Comparison of ENCODE assay signal across 10 cellular contexts in genomic region chr22:29798318-29798717, GRCh38. TPM values are rescaled to one million over a fixed set of nuclear protein-coding genes. Genes with fewer than 3 reads are reported as not detected.
A peak's percentile ranks its signal among the peaks of the same experiment; 100 is the strongest.
DNase-seq lines count a peak whose midpoint lies in the region; ATAC-seq, FAIRE-seq and TF ChIP-seq lines count a peak whose summit lies in the region.
"Had no signal": no experiment of that assay in that cellular context is flagged by ENCODE, and none has a peak within 500 bp of the region (broad histone marks: within the 10 kb centered on the region; RNA-seq: fewer than 3 reads in every experiment).

No MANE protein-coding gene starts in this region.

- no TSS peak for BruUV-seq in GM12878 (replicated peaks; lab: Mats Ljungman, UMichigan)

- no peak for FAIRE-seq in GM12878 (lab: Jason Lieb, UNC)
- FAIRE-seq: kidney had no signal

- WGBS in GM23248 (ENCODE audit: low coverage in 1 of 2, low lambda C conversion rate in 2 of 2, missing lambda C conversion rate in 2 of 2), 2 experiments: 86 to 88% methylated on average over 6 of the region's 6 CpGs
- WGBS in GM12878 (ENCODE audit: insufficient coverage, insufficient replicate concordance, low lambda C conversion rate, missing lambda C conversion rate): 12% methylated on average over 6 of the region's 6 CpGs

- no peak for TF ChIP-seq RAD21 in GM12878 (IDR thresholded peaks at IDR 0.05; ENCODE audit: insufficient read depth, low read depth, low read length)

- CTCF ChIA-PET in GM12878 (lab: Yijun Ruan, JAX): interaction anchor here (1.0 to 1.7 kb wide), 2 partner anchors 8 to 289 kb away, joined by 3 read pairs; no protein-coding TSS in a partner anchor

- H2AFZ ChIP-seq in GM23248 (no peak overlapping the region), GM12878 (ENCODE audit: control insufficient read depth, low read depth, low read length) (no peak overlapping the region; the same call in 1 of the 2 replicates)

- H3K9ac ChIP-seq in GM23248: no peak overlapping the region
- H3K9ac ChIP-seq in GM12878 (ENCODE audit: control insufficient read depth, insufficient read depth, low read length): no peak overlapping the region

- peak overlapping the region; percentile 99 for H3K27ac ChIP-seq in C4-2B
- no peak overlapping the region for H3K27ac ChIP-seq in GM23248
- H3K27ac ChIP-seq in GM12878 (ENCODE audit: control insufficient read depth, insufficient read depth): peak overlapping the region; percentile 51
- peak overlapping the region; percentile 80 for H3K27ac ChIP-seq in neutrophil

- H3K27me3 ChIP-seq in GM23248 (replicated peaks; ENCODE audit: insufficient read depth) (no peaks in the 10 kb centered on the region), GM12878 (replicated peaks in 1 of 2; ENCODE audit: control insufficient read depth in 2 of 2, insufficient read depth in 2 of 2, low read length in 1 of 2) (no peaks in the 10 kb centered on the region), neutrophil (no peaks in the 10 kb centered on the region)

- peaks cover 19% of the 10 kb centered on the region for H3K4me1 ChIP-seq in GM23248 (ENCODE audit: insufficient read depth)
- peaks cover 27% of the 10 kb centered on the region for H3K4me1 ChIP-seq in GM12878 (ENCODE audit: control insufficient read depth, insufficient read depth, low read length)
- peaks cover 18 to 21% of the 10 kb centered on the region in 2 experiments for H3K4me1 ChIP-seq in neutrophil (ENCODE audit: control insufficient read depth in 1 of 2, insufficient read depth in 1 of 2, low read depth in 1 of 2, low read length in 1 of 2)

- H3K79me2 ChIP-seq in GM23248 (ENCODE audit: insufficient read depth): no peaks in the 10 kb centered on the region; the same call in 1 of the 2 replicates
- no peaks in the 10 kb centered on the region for H3K79me2 ChIP-seq in GM12878 (ENCODE audit: control insufficient read depth, insufficient read depth, low read length)

- ATAC-seq in GM12878 (peak; percentile 70), HG03520 (IDR thresholded peaks at IDR 0.05; ENCODE audit: unreplicated experiment) (no peak), HG02610 (IDR thresholded peaks at IDR 0.05; ENCODE audit: unreplicated experiment) (no peak), GM19035 (IDR thresholded peaks at IDR 0.05; ENCODE audit: unreplicated experiment) (no peak), GM18909 (IDR thresholded peaks at IDR 0.05; ENCODE audit: poor library complexity, unreplicated experiment) (no peak)

- H4K20me1 ChIP-seq in GM23248 (ENCODE audit: insufficient read depth) (no peaks in the 10 kb centered on the region), GM12878 (ENCODE audit: control insufficient read depth, insufficient read depth) (no peaks in the 10 kb centered on the region)

- intact Hi-C loops in GM12878 (cut with micrococcal nuclease; ENCODE audit: unreplicated experiment): no loop called here

- H3K4me2 ChIP-seq in GM23248 (ENCODE audit: unreplicated experiment) (peak overlapping the region; percentile 74), GM12878 (ENCODE audit: control insufficient read depth, insufficient read depth) (no peak overlapping the region)

- in situ Hi-C loops in GM23248 (cut with MboI): no loop called here
- in situ Hi-C loops in GM12878 (cut with MboI): no loop called here

- H3K9me3 ChIP-seq in GM23248 (ENCODE audit: low read depth) (no peaks in the 10 kb centered on the region), GM12878 (replicated peaks; ENCODE audit: control insufficient read depth, insufficient read depth, low read length) (no peaks in the 10 kb centered on the region), neutrophil (no peaks in the 10 kb centered on the region)

- TF ChIP-seq CTCF in C4-2B (conservative IDR thresholded peaks at IDR 0.05) (no peak), GM12878 (IDR thresholded peaks at IDR 0.05 in 2 of 3, conservative IDR thresholded peaks at IDR 0.05 in 1 of 3; ENCODE audit: control insufficient read depth in 2 of 3, extremely low read depth in 1 of 3, insufficient read depth in 1 of 3, low read depth in 3 of 3, low read length in 3 of 3) (no peak), neutrophil (IDR thresholded peaks at IDR 0.05) (no peak)

- TF ChIP-seq POLR2A in GM12878 (IDR thresholded peaks at IDR 0.05; ENCODE audit: low read depth, low read length): no peak

- POLR2A ChIA-PET in GM12878 (lab: Charles Lee): interaction anchor here (0.9 kb wide), 1 partner anchor 23 kb away, joined by 3 read pairs; no protein-coding TSS in a partner anchor

- no peaks in the 10 kb centered on the region for H3K9me2 ChIP-seq in GM23248 (ENCODE audit: insufficient read depth)

- H3K36me3 ChIP-seq in GM23248 (ENCODE audit: low read depth) (no peaks in the 10 kb centered on the region; the same call in 1 of the 2 replicates), GM12878 (ENCODE audit: control insufficient read depth in 2 of 2, insufficient read depth in 2 of 2, low read length in 1 of 2) (peaks cover 5 to 22% of the 10 kb centered on the region in 2 experiments; a peak in 3 of 4 replicates), neutrophil (peaks cover 21% of the 10 kb centered on the region)

- RAD21 ChIA-PET in GM12878 (lab: Charles Lee; ENCODE audit: unreplicated experiment): interaction anchor here (1.5 to 1.9 kb wide), 2 partner anchors 23 to 117 kb away, joined by 3 to 4 read pairs; no protein-coding TSS in a partner anchor

- H3K4me3 ChIP-seq in GM23248: no peak overlapping the region
- H3K4me3 ChIP-seq in GM12878: no peak overlapping the region
- no peak overlapping the region for H3K4me3 ChIP-seq in neutrophil (ENCODE audit: low read depth in 1 of 2, low read length in 1 of 2)

- peaks cover 15% of the 10 kb centered on the region for H3F3A ChIP-seq in GM23248 (ENCODE audit: insufficient read depth)

- no peak for TF ChIP-seq EP300 in GM12878 (IDR thresholded peaks at IDR 0.05; ENCODE audit: borderline replicate concordance in 1 of 2, control insufficient read depth in 1 of 2, low read depth in 2 of 2, low read length in 2 of 2)

- SMC1A ChIA-PET in GM12878 (lab: Charles Lee; ENCODE audit: uncharacterized antibody, unreplicated experiment): no interaction called here

- DNase-seq in GM23248: no peak
- peak; percentile 46 for DNase-seq in GM12878 (ENCODE audit: low read depth, low spot score)
- DNase-seq: kidney; NK-92 treated with Interleukin-12 subunit alpha and Interleukin-12 subunit beta, amount 100 ng/mL, for 24 hours had no signal

RNA-seq across cellular contexts. Expression of gene UQCR10, which starts 31.1 kb away (rescaled TPM):
- total RNA-seq in GM23248 (2014; rRNA removed; shearing (Covaris generic)): 39.7 and 45.0 TPM in 2 replicates
- polyA plus RNA-seq in GM23248 (2016; fragmentation: Nextera tagmentation; extraction: Ambion mirVana) (233 TPM in 2 replicates), GM12878 (2011; rRNA removed) (109 and 208 TPM in 2 replicates), GM12878 (2014; fragmentation: Illumina TruSeq; extraction: Trizol) (46.6 and 160 TPM in 2 replicates), GM12878 (2014; fragmentation: Nextera tagmentation; extraction: Ambion mirVana) (1,000 to 10,000 TPM in 1 of 2 experiments, 100 to 1,000 TPM in 1; 947 to 1,021 TPM), GM12878 (2014; rRNA removed) (177 and 220 TPM in 2 replicates), GM12878 (2016; fragmentation: Nextera tagmentation; extraction: Ambion mirVana) (100 to 1,000 TPM; 538 to 555 TPM)
- 12.0 and 13.8 TPM in 2 replicates for total RNA-seq in GM12878 (2013; cell fraction: nucleolus; rRNA removed)
- total RNA-seq in GM12878 (2014; rRNA removed) (197 and 199 TPM in 2 replicates), GM12878 (2014; rRNA removed; fragmentation: Illumina TruSeq; extraction: Trizol) (219 and 220 TPM in 2 replicates), GM12878 (2021) (134 and 144 TPM in 2 replicates)
- polyA plus RNA-seq in GM12878 (2011; ENCODE audit: low read depth): 209 TPM
- 231 and 307 TPM in 2 replicates for polyA plus RNA-seq in GM12878 (2011; cell fraction: cytosol; rRNA removed)
- polyA plus RNA-seq in GM12878 (2011; cell fraction: nucleus; rRNA removed): 103 and 164 TPM in 2 replicates
- polyA plus RNA-seq in GM12878 (2012): 140 and 165 TPM in 2 replicates
- polyA minus RNA-seq in GM12878 (2011; rRNA and poly(A)+ RNA removed): 72.2 and 98.5 TPM in 2 replicates
- 54.5 and 54.7 TPM in 2 replicates for polyA minus RNA-seq in GM12878 (2011; cell fraction: cytosol; rRNA and poly(A)+ RNA removed)
- polyA minus RNA-seq in GM12878 (2011; cell fraction: nucleus; rRNA and poly(A)+ RNA removed): 41.2 and 69.8 TPM in 2 replicates

RNA-seq across cellular contexts. Expression of gene ZMAT5, which starts 31.5 kb away (rescaled TPM):
- 6.3 and 11.3 TPM in 2 replicates for total RNA-seq in GM23248 (2014; rRNA removed; shearing (Covaris generic))
- 35.8 and 42.3 TPM in 2 replicates for polyA plus RNA-seq in GM23248 (2016; fragmentation: Nextera tagmentation; extraction: Ambion mirVana)
- 6.0 and 6.6 TPM in 2 replicates for total RNA-seq in GM12878 (2013; cell fraction: nucleolus; rRNA removed)
- total RNA-seq in GM12878 (2014; rRNA removed): 25.4 and 28.7 TPM in 2 replicates
- total RNA-seq in GM12878 (2014; rRNA removed; fragmentation: Illumina TruSeq; extraction: Trizol): 15.3 and 17.3 TPM in 2 replicates
- total RNA-seq in GM12878 (2021): 23.1 and 25.7 TPM in 2 replicates
- polyA plus RNA-seq in GM12878 (2011; ENCODE audit: low read depth): 10.5 TPM
- 11.2 and 20.8 TPM in 2 replicates for polyA plus RNA-seq in GM12878 (2011; rRNA removed)
- polyA plus RNA-seq in GM12878 (2011; cell fraction: cytosol; rRNA removed): 31.4 and 33.6 TPM in 2 replicates
- polyA plus RNA-seq in GM12878 (2011; cell fraction: nucleus; rRNA removed): 19.9 and 22.5 TPM in 2 replicates
- 16.5 and 20.3 TPM in 2 replicates for polyA plus RNA-seq in GM12878 (2012)
- 5.7 and 15.6 TPM in 2 replicates for polyA plus RNA-seq in GM12878 (2014; fragmentation: Illumina TruSeq; extraction: Trizol)
- polyA plus RNA-seq in GM12878 (2014; fragmentation: Nextera tagmentation; extraction: Ambion mirVana): 10 to 100 TPM in 1 of 2 experiments, 1 to 10 TPM in 1; 2.3 to 10.4 TPM
- 30.7 and 32.0 TPM in 2 replicates for polyA plus RNA-seq in GM12878 (2014; rRNA removed)
- 10 to 100 TPM; 38.1 to 43.0 TPM for polyA plus RNA-seq in GM12878 (2016; fragmentation: Nextera tagmentation; extraction: Ambion mirVana)
- polyA minus RNA-seq in GM12878 (2011; rRNA and poly(A)+ RNA removed): 5.6 and 9.8 TPM in 2 replicates
- polyA minus RNA-seq in GM12878 (2011; cell fraction: cytosol; rRNA and poly(A)+ RNA removed): 2.9 and 5.4 TPM in 2 replicates
- 3.0 and 3.3 TPM in 2 replicates for polyA minus RNA-seq in GM12878 (2011; cell fraction: nucleus; rRNA and poly(A)+ RNA removed)

RNA-seq across cellular contexts. Expression of gene ASCC2, which starts 39.8 kb away (rescaled TPM):
- total RNA-seq in GM23248 (2014; rRNA removed; shearing (Covaris generic)): 33.3 and 37.3 TPM in 2 replicates
- polyA plus RNA-seq in GM23248 (2016; fragmentation: Nextera tagmentation; extraction: Ambion mirVana) (51.4 and 55.6 TPM in 2 replicates), GM12878 (2011; rRNA removed) (27.1 and 53.0 TPM in 2 replicates), GM12878 (2014; fragmentation: Illumina TruSeq; extraction: Trizol) (51.0 and 60.1 TPM in 2 replicates), GM12878 (2014; fragmentation: Nextera tagmentation; extraction: Ambion mirVana) (1 to 10 TPM; 5.3 to 6.4 TPM), GM12878 (2014; rRNA removed) (60.7 and 61.9 TPM in 2 replicates), GM12878 (2016; fragmentation: Nextera tagmentation; extraction: Ambion mirVana) (10 to 100 TPM; 89.0 to 91.4 TPM)
- 109 and 129 TPM in 2 replicates for total RNA-seq in GM12878 (2013; cell fraction: nucleolus; rRNA removed)
- total RNA-seq in GM12878 (2014; rRNA removed) (37.4 and 47.0 TPM in 2 replicates), GM12878 (2014; rRNA removed; fragmentation: Illumina TruSeq; extraction: Trizol) (38.3 and 39.1 TPM in 2 replicates), GM12878 (2021) (62.1 and 67.9 TPM in 2 replicates)
- 30.0 TPM for polyA plus RNA-seq in GM12878 (2011; ENCODE audit: low read depth)
- polyA plus RNA-seq in GM12878 (2011; cell fraction: cytosol; rRNA removed): 60.6 and 63.1 TPM in 2 replicates
- polyA plus RNA-seq in GM12878 (2011; cell fraction: nucleus; rRNA removed): 87.3 and 103 TPM in 2 replicates
- polyA plus RNA-seq in GM12878 (2012): 42.4 and 48.3 TPM in 2 replicates
- 63.0 and 100 TPM in 2 replicates for polyA minus RNA-seq in GM12878 (2011; rRNA and poly(A)+ RNA removed)
- polyA minus RNA-seq in GM12878 (2011; cell fraction: cytosol; rRNA and poly(A)+ RNA removed): 22.6 and 28.3 TPM in 2 replicates
- 49.1 and 96.4 TPM in 2 replicates for polyA minus RNA-seq in GM12878 (2011; cell fraction: nucleus; rRNA and poly(A)+ RNA removed)
